In genomic region chr7:66737667-66738066, GRCh38 we compare ENCODE assay signal across 1 cellular context.
TF ChIP-seq lines count a peak whose summit lies in the region.

No MANE protein-coding gene starts in this region.

TF ChIP-seq in H1, 55 proteins besides CTCF, POLR2A, EP300 and RAD21:
- no peak for TF ChIP-seq SIX5 (IDR thresholded peaks at IDR 0.05; ENCODE audit: low read depth, low read length)
- peak; percentile 31; the same call in 1 of the 2 replicates for TF ChIP-seq TEAD4 (IDR thresholded peaks at IDR 0.05; ENCODE audit: low read depth, low read length)
- TF ChIP-seq CHD2 (IDR thresholded peaks at IDR 0.05; ENCODE audit: low read length) = no peak
- TF ChIP-seq POLR2AphosphoS5 (IDR thresholded peaks at IDR 0.05; ENCODE audit: low read depth, low read length) = peak; percentile 27; the same call in 1 of the 2 replicates
